ENCODE assay signal across 17 cellular contexts in genomic region chr6:127737768-127738167, GRCh38.
DNase-seq lines count a peak whose midpoint lies in the region; ATAC-seq and TF ChIP-seq lines count a peak whose summit lies in the region.
"Had no signal": no experiment of that assay in that cellular context is flagged by ENCODE, and none has a peak within 500 bp of the region (broad histone marks: within the 10 kb centered on the region; RNA-seq: fewer than 3 reads in every experiment).

No MANE protein-coding gene starts in this region.

- H3K9ac ChIP-seq in GM23248, result no peak overlapping the region

- peaks cover 60% of the 10 kb centered on the region for H3K4me1 Mint-ChIP-seq in CD4-positive, alpha-beta T cell (ENCODE audit: low read depth)
- H3K4me1 Mint-ChIP-seq: endodermal cell had no signal

- in situ Hi-C loops in GM23248 (cut with MboI), result loop anchor here (5.0 to 25.0 kb wide), 3 partner anchors 590 to 1000 kb away; partner anchors contain the start of gene PTPRK

- no peaks in the 10 kb centered on the region for H3K79me2 ChIP-seq in GM23248 (ENCODE audit: insufficient read depth)

- CTCF ChIA-PET in CD4-positive, alpha-beta T cell (lab: Charles Lee), result interaction anchor here (1.1 to 1.8 kb wide), 5 partner anchors 13 to 592 kb away, joined by 3 to 8 read pairs (median 5); no protein-coding TSS in a partner anchor

- no peak for ATAC-seq in CD4-positive, alpha-beta T cell (ENCODE audit: poor library complexity)
- ATAC-seq in foreskin keratinocyte (peak; percentile 78), GM18502 (IDR thresholded peaks at IDR 0.05; ENCODE audit: poor library complexity, unreplicated experiment) (no peak), HG03432 (IDR thresholded peaks at IDR 0.05; ENCODE audit: unreplicated experiment) (no peak)

- H3K27ac Mint-ChIP-seq in CD4-positive, alpha-beta T cell, result peak overlapping the region; percentile 56
- H3K27ac Mint-ChIP-seq: activated B cell treated with CpG ODN at 0.5 μM for 24 hours; endodermal cell; stimulated activated effector memory CD8-positive, alpha-beta T cell treated with anti-CD3 and anti-CD28 coated beads, Interleukin-12 subunit alpha, Interleukin-12 subunit beta, amount 100 ng/mL, for 72 hours had no signal

- H3K4me3 Mint-ChIP-seq in CD4-positive, alpha-beta T cell, result no peak overlapping the region
- H3K4me3 Mint-ChIP-seq: activated B cell treated with CpG ODN at 0.5 μM for 24 hours; endodermal cell; stimulated activated effector memory CD8-positive, alpha-beta T cell treated with anti-CD3 and anti-CD28 coated beads, Interleukin-12 subunit alpha, Interleukin-12 subunit beta, amount 100 ng/mL, for 72 hours had no signal

- H3K9me3 Mint-ChIP-seq in CD4-positive, alpha-beta T cell, result peaks cover 2% of the 10 kb centered on the region
- H3K9me3 Mint-ChIP-seq: activated B cell treated with CpG ODN at 0.5 μM for 24 hours; endodermal cell; stimulated activated effector memory CD8-positive, alpha-beta T cell treated with anti-CD3 and anti-CD28 coated beads, Interleukin-12 subunit alpha, Interleukin-12 subunit beta, amount 100 ng/mL, for 72 hours had no signal

- peaks cover 27% of the 10 kb centered on the region for H3K36me3 Mint-ChIP-seq in CD4-positive, alpha-beta T cell (ENCODE audit: low read depth)

- no peaks in the 10 kb centered on the region for H3K36me3 ChIP-seq in GM23248 (ENCODE audit: low read depth)
- H3K36me3 ChIP-seq: ovary, SJCRH30 had no signal

- H2AFZ ChIP-seq in GM23248, result 0 out of 2 replicates have a peak overlapping the region, but pooled peaks have one; percentile 16

- H3K4me3 ChIP-seq in GM23248, result no peak overlapping the region
- H3K4me3 ChIP-seq: ovary, SJCRH30, testis had no signal

- no peak overlapping the region for H3K4me2 ChIP-seq in GM23248 (ENCODE audit: unreplicated experiment)

- no peak for DNase-seq in CD4-positive, alpha-beta T cell
- DNase-seq in GM23248 (peak; percentile 17), foreskin keratinocyte (peak; percentile 16 to 42), DMS153 treated with DMSO at 0.1 percent for 48 hours (lab: John Stamatoyannopoulos, UW; ENCODE audit: unreplicated experiment) (no peak)
- DNase-seq: activated B cell treated with CpG ODN at 0.5 μM for 24 hours; activated CD8-positive, alpha-beta memory T cell treated with anti-CD3 and anti-CD28 coated beads for 24 hours; endodermal cell; hippocampal formation; islet precursor cell; NCI-H1417 treated with DMSO at 0.1 percent for 48 hours; ovary; SJCRH30; testis had no signal

- no peaks in the 10 kb centered on the region for H3K27me3 ChIP-seq in CD4-positive, alpha-beta T cell (ENCODE audit: control insufficient read depth, insufficient read depth, low read length)
- H3K27me3 ChIP-seq in GM23248 (replicated peaks; ENCODE audit: insufficient read depth) (no peaks in the 10 kb centered on the region), foreskin keratinocyte (no peaks in the 10 kb centered on the region)
- H3K27me3 ChIP-seq: ovary, SJCRH30, testis had no signal

- no peaks in the 10 kb centered on the region for H4K20me1 ChIP-seq in GM23248 (ENCODE audit: insufficient read depth)

- H3K4me1 ChIP-seq in GM23248 (ENCODE audit: insufficient read depth) (peaks cover 4% of the 10 kb centered on the region; the same call in 1 of the 2 replicates), foreskin keratinocyte (peaks cover 7% of the 10 kb centered on the region)
- H3K4me1 ChIP-seq: SJCRH30, testis had no signal

- no peak overlapping the region for H3K27ac ChIP-seq in CD4-positive, alpha-beta T cell (ENCODE audit: low read depth, low read length)
- H3K27ac ChIP-seq in GM23248, result no peak overlapping the region
- peak overlapping the region; percentile 11; the same call in 1 of the 2 replicates for H3K27ac ChIP-seq in VCaP
- H3K27ac ChIP-seq in foreskin keratinocyte, result peak overlapping the region; percentile 22
- H3K27ac ChIP-seq: ovary, SJCRH30, testis had no signal

- H3F3A ChIP-seq in GM23248 (ENCODE audit: insufficient read depth), result no peaks in the 10 kb centered on the region

- POLR2A ChIA-PET in CD4-positive, alpha-beta T cell (lab: Charles Lee), result no interaction called here

- intact Hi-C loops in CD4-positive, alpha-beta T cell (cut with DNase I, micrococcal nuclease), result loop anchor here (1.0 to 10.0 kb wide), 9 partner anchors 119 to 1840 kb away; partner anchors contain the start of gene PTPRK (in 1 of the 2)

- no peaks in the 10 kb centered on the region for H3K9me3 ChIP-seq in CD4-positive, alpha-beta T cell (ENCODE audit: control insufficient read depth, low read length)
- H3K9me3 ChIP-seq in GM23248 (ENCODE audit: low read depth), result no peaks in the 10 kb centered on the region
- H3K9me3 ChIP-seq: ovary, SJCRH30, testis had no signal

- 80 to 83% methylated on average over 3 of the region's 3 CpGs for WGBS in GM23248 (ENCODE audit: low coverage in 1 of 2, low lambda C conversion rate in 2 of 2, missing lambda C conversion rate in 2 of 2), 2 experiments

- H3K9me2 ChIP-seq in GM23248 (ENCODE audit: insufficient read depth), result no peaks in the 10 kb centered on the region

- H3K27me3 Mint-ChIP-seq in CD4-positive, alpha-beta T cell, result no peaks in the 10 kb centered on the region
- H3K27me3 Mint-ChIP-seq: activated B cell treated with CpG ODN at 0.5 μM for 24 hours had no signal

- no peak for TF ChIP-seq CTCF in CD4-positive, alpha-beta T cell (IDR thresholded peaks at IDR 0.05)
- no peak for TF ChIP-seq CTCF in VCaP (conservative IDR thresholded peaks at IDR 0.05)
- TF ChIP-seq CTCF in foreskin keratinocyte (conservative IDR thresholded peaks at IDR 0.05), result no peak

Comparison
In these comparisons a context has a peak if more than half of its experiments do, and no peak if none do; other contexts are left out.
1. DNase-seq: peak in GM23248 (single experiment) and foreskin keratinocyte (2 of 2); none in CD4-positive, alpha-beta T cell (0 of 10) and DMS153 treated with DMSO at 0.1 percent for 48 hours (single experiment).
2. H3K27ac ChIP-seq: peak in VCaP (single experiment) and foreskin keratinocyte (single experiment); none in CD4-positive, alpha-beta T cell (single experiment) and GM23248 (single experiment).